Comparison of ENCODE assay signal across 1 cellular context in the genomic region with DNA sequence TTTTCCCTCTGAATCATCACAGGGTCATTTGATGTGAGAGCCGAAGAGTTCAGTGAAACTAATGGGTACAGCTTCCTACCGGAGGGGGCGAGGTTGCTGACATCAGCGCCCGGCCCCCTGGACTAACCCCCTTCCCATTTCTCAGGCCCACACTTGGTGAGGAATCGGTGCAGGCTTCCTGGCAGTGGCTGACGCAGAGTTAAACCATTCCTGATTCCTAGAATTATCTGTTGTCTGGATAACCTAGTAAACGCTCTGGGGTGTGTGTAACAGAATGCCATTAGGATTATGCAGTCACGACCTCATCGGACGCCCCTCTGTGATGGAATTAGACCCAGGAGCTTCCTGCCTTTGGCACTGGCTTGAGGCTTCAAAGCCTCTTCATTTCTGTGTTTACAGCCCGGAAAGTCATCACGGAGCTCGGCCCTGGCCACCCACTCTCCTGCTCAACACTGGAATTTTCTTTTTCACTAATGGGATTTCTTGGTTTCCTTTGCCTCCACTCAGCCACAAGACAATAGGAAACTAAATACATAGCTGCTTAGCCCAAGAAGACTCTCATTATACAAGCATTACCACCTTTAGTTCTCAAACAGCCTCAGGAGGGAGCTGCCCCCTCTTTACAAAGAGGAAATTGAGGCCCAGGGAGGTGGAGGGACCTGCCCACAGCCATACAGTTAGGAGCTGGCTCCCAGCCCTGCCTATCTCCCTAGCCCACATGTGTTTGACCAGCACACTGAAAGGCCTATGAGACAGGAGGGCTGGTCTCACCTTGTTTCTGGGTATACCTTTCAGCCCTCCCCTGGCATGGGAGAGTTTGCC.
TF ChIP-seq lines count a peak whose summit lies in the region.

No MANE protein-coding gene starts in this region.

TF ChIP-seq in liver, 16 proteins besides CTCF, POLR2A, EP300 and RAD21 (continued from another document):
- no peak for TF ChIP-seq ZBTB33 (IDR thresholded peaks at IDR 0.05)
- TF ChIP-seq, protein P1, sequence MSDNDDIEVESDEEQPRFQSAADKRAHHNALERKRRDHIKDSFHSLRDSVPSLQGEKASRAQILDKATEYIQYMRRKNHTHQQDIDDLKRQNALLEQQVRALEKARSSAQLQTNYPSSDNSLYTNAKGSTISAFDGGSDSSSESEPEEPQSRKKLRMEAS (IDR thresholded peaks at IDR 0.05), result no peak
